Comparison of ENCODE assay signal across 28 cellular contexts in genomic region chr4:134278675-134279074, GRCh38.
"Had no signal": no experiment of that assay in that cellular context is flagged by ENCODE, and none has a peak within 500 bp of the region (broad histone marks: within the 10 kb centered on the region; RNA-seq: fewer than 3 reads in every experiment).

No MANE protein-coding gene starts in this region.

- FAIRE-seq: bronchial epithelial cell, colon, keratinocyte, pancreas had no signal

- H3K4me1 ChIP-seq: esophagus muscularis mucosa, pancreas, prostate gland, stomach, thyroid gland, upper lobe of left lung, vagina had no signal

- H3K9me3 ChIP-seq: pancreas, prostate gland, stomach, thyroid gland, upper lobe of left lung, vagina had no signal

- H3K27ac ChIP-seq: esophagus muscularis mucosa, pancreas, prostate gland, skin epidermis, stomach, thyroid gland, upper lobe of left lung, vagina had no signal

- DNase-seq: activated CD4-positive, alpha-beta T cell treated with anti-CD3 and anti-CD28 coated beads for 36 hours; activated CD4-positive, alpha-beta T cell treated with anti-CD3 and anti-CD28 coated beads, Interleukin-2, amount 50 U/mL, for 4 hours; activated CD4-positive, CD25-positive, alpha-beta regulatory T cell; activated CD8-positive, alpha-beta memory T cell treated with anti-CD3 and anti-CD28 coated beads for 24 hours; activated gamma-delta T cell; activated naive CD4-positive, alpha-beta T cell treated with anti-CD3 and anti-CD28 coated beads, Interleukin-2, amount 10 ng/mL, durations not matched to agents 7 days and 5 days; activated naive CD8-positive, alpha-beta T cell treated with anti-CD3 and anti-CD28 coated beads, Interleukin-2, amount 10 ng/mL, durations not matched to agents 7 days and 5 days; dermis blood vessel endothelial cell; effector CD4-positive, alpha-beta T cell; foreskin melanocyte; left colon; mammary epithelial cell; midbrain; naive thymus-derived CD4-positive, alpha-beta T cell; pancreas; retina; stimulated activated CD4-positive, alpha-beta T cell treated with anti-CD3 and anti-CD28 coated beads, Interleukin-1b, Interleukin-23, amount 100 ng/mL, for 48 hours; stimulated activated naive B cell treated with anti-CD40 and anti-IgM and Interleukin-4, amounts not matched to agents 10 μg/mL and 1 μg/mL and 100 μg/mL, for 72 hours; stomach; thyroid gland; upper lobe of left lung had no signal

- H3K4me3 ChIP-seq: esophagus muscularis mucosa, pancreas, prostate gland, skin epidermis, stomach, thyroid gland, upper lobe of left lung, vagina had no signal

- H3K36me3 ChIP-seq: esophagus muscularis mucosa, pancreas, prostate gland, stomach, thyroid gland, upper lobe of left lung, vagina had no signal

- H3K27me3 ChIP-seq: esophagus muscularis mucosa, pancreas, stomach, thyroid gland, upper lobe of left lung, vagina had no signal
